28 cellular contexts compared by ENCODE assay signal in the genomic region with DNA sequence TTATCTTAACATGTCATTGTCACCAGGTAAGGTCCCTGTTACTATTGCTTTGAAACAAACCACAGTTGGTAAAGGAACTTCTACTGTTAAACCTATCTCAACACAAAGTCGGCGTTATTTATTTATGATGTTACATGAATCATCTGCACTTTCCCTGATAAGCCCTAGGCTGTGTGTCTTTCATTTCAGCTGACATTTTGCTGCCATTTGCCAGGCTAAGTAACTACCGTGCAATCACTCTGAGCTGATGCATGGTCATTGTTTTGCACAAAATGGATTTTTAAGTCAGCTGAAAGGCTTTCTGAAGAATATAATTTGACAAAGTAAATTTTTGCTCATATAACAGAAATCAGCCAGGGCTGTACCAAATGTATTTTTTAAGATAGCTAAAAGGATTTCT.
"Had no signal": no experiment of that assay in that cellular context is flagged by ENCODE, and none has a peak within 500 bp of the region (broad histone marks: within the 10 kb centered on the region; RNA-seq: fewer than 3 reads in every experiment).

No MANE protein-coding gene starts in this region.

- H3K4me1 Mint-ChIP-seq: activated CD4-positive, alpha-beta T cell treated with anti-CD3 and anti-CD28 coated beads, Interleukin-2, amount 10 ng/mL, durations not matched to agents 7 days and 5 days; stimulated activated memory B cell treated with anti-CD40 and anti-IgM and Interleukin-4, amounts not matched to agents 10 μg/mL and 1 μg/mL and 100 μg/mL, for 72 hours; T-helper 17 cell had no signal

- H3K27me3 ChIP-seq: adrenal gland, breast epithelium, heart right ventricle, stomach, suprapubic skin, transverse colon had no signal

- H3K27ac Mint-ChIP-seq: activated CD4-positive, alpha-beta T cell treated with anti-CD3 and anti-CD28 coated beads, Interleukin-2, amount 10 ng/mL, durations not matched to agents 7 days and 5 days; activated CD8-positive, alpha-beta T cell treated with anti-CD3 and anti-CD28 coated beads, Interleukin-2, amount 10 ng/mL, durations not matched to agents 7 days and 5 days; activated naive CD8-positive, alpha-beta T cell; endodermal cell; nephron progenitor cell; stimulated activated memory B cell treated with anti-CD40 and anti-IgM and Interleukin-4, amounts not matched to agents 10 μg/mL and 1 μg/mL and 100 μg/mL, for 72 hours; T-helper 17 cell had no signal

- H3K9me3 ChIP-seq: adrenal gland, lower lobe of right lung had no signal

- H3K27ac ChIP-seq: adrenal gland, breast epithelium, coronary artery, epithelial cell of prostate, heart right ventricle, lower lobe of right lung, stomach, suprapubic skin, transverse colon, WERI-Rb-1 had no signal

- H3K27me3 Mint-ChIP-seq: activated CD4-positive, alpha-beta T cell treated with anti-CD3 and anti-CD28 coated beads, Interleukin-2, amount 10 ng/mL, durations not matched to agents 7 days and 5 days; activated naive CD8-positive, alpha-beta T cell; stimulated activated memory B cell treated with anti-CD40 and anti-IgM and Interleukin-4, amounts not matched to agents 10 μg/mL and 1 μg/mL and 100 μg/mL, for 72 hours; T-helper 17 cell had no signal

- H3K4me3 ChIP-seq: adrenal gland, breast epithelium, coronary artery, heart right ventricle, lower lobe of right lung, mucosa of descending colon, stomach, suprapubic skin, transverse colon had no signal

- ATAC-seq: activated CD8-positive, alpha-beta T cell treated with anti-CD3 and anti-CD28 coated beads, Interleukin-2, amount 10 ng/mL, durations not matched to agents 7 days and 5 days; heart right ventricle; left lobe of liver; lower lobe of right lung; mucosa of descending colon; sciatic nerve; stimulated activated memory B cell treated with anti-CD40 and anti-IgM and Interleukin-4, amounts not matched to agents 10 μg/mL and 1 μg/mL and 100 μg/mL, for 72 hours; T-helper 17 cell had no signal

- H3K4me3 Mint-ChIP-seq: activated CD4-positive, alpha-beta T cell treated with anti-CD3 and anti-CD28 coated beads, Interleukin-2, amount 10 ng/mL, durations not matched to agents 7 days and 5 days; activated CD8-positive, alpha-beta T cell treated with anti-CD3 and anti-CD28 coated beads, Interleukin-2, amount 10 ng/mL, durations not matched to agents 7 days and 5 days; activated naive CD8-positive, alpha-beta T cell; endodermal cell; nephron progenitor cell; stimulated activated memory B cell treated with anti-CD40 and anti-IgM and Interleukin-4, amounts not matched to agents 10 μg/mL and 1 μg/mL and 100 μg/mL, for 72 hours; T-helper 17 cell had no signal

- H3K4me1 ChIP-seq: breast epithelium, heart right ventricle, lower lobe of right lung, stomach, suprapubic skin, transverse colon had no signal

- H3K36me3 Mint-ChIP-seq: activated naive CD8-positive, alpha-beta T cell had no signal

- DNase-seq: activated CD4-positive, alpha-beta T cell treated with anti-CD3 and anti-CD28 coated beads, Interleukin-2, amount 10 ng/mL, durations not matched to agents 7 days and 5 days; activated CD4-positive, CD25-positive, alpha-beta regulatory T cell treated with anti-CD3 and anti-CD28 coated beads, Interleukin-2, amount 50 U/mL, for 72 hours; activated CD8-positive, alpha-beta T cell treated with anti-CD3 and anti-CD28 coated beads, Interleukin-2, amount 10 ng/mL, durations not matched to agents 7 days and 5 days; activated gamma-delta T cell treated with Interleukin-2 at 50 U/mL for 16 hours; endodermal cell; heart right ventricle; lower lobe of right lung; mesendoderm; mucosa of descending colon; nephron progenitor cell; posterior cingulate gyrus; small intestine; stimulated activated CD4-positive, alpha-beta T cell treated with anti-CD3 and anti-CD28 coated beads, Interleukin-2, amount 100 ng/mL, for 24 hours; stomach; T-helper 17 cell; transverse colon; WERI-Rb-1 had no signal

- FAIRE-seq: astrocyte, small intestine, urothelium cell line had no signal

- H3K36me3 ChIP-seq: adrenal gland, breast epithelium, heart right ventricle, lower lobe of right lung, stomach, suprapubic skin, transverse colon, WERI-Rb-1 had no signal
